ENCODE assay signal across 1 cellular context in genomic region chr3:4986611-4987373, GRCh38.
TF ChIP-seq lines count a peak whose summit lies in the region.

No MANE protein-coding gene starts in this region.

TF ChIP-seq in HepG2, 621 proteins besides CTCF, POLR2A, EP300 and RAD21 (continued from another document and continues in another):
- TF ChIP-seq MNT (IDR thresholded peaks at IDR 0.05): peak; percentile 83
- no peak for TF ChIP-seq PAF1 (CRISPR knock-in tag; IDR thresholded peaks at IDR 0.05)
- TF ChIP-seq EHMT2 (IDR thresholded peaks at IDR 0.05; ENCODE audit: borderline replicate concordance, low read depth, low read length): no peak
- peak; percentile 70; the same call in 1 of the 2 replicates for TF ChIP-seq KDM6A (CRISPR knock-in tag; IDR thresholded peaks at IDR 0.05; ENCODE audit: low read depth)
- TF ChIP-seq NR2C2 (CRISPR knock-in tag; IDR thresholded peaks at IDR 0.05; ENCODE audit: borderline replicate concordance): peak; percentile 76
- TF ChIP-seq BRF2 (CRISPR knock-in tag; IDR thresholded peaks at IDR 0.05): no peak
- TF ChIP-seq MATR3 (CRISPR knock-in tag; IDR thresholded peaks at IDR 0.05): no peak
- peak; percentile 98 for TF ChIP-seq BRD4 (CRISPR knock-in tag; IDR thresholded peaks at IDR 0.05)
- peak; percentile 99 for TF ChIP-seq POGK (CRISPR knock-in tag; conservative IDR thresholded peaks at IDR 0.05)
- TF ChIP-seq HDAC2 (CRISPR knock-in tag; IDR thresholded peaks at IDR 0.05): peak; percentile 98
- peak; percentile 94 for TF ChIP-seq NCOR1 (IDR thresholded peaks at IDR 0.05; ENCODE audit: borderline replicate concordance, low read length)
- peak; percentile 98 for TF ChIP-seq ZBTB38 (CRISPR knock-in tag; IDR thresholded peaks at IDR 0.05)
- peak; percentile 98 for TF ChIP-seq KDM4B (CRISPR knock-in tag; IDR thresholded peaks at IDR 0.05)
- TF ChIP-seq TFDP2 (CRISPR knock-in tag; IDR thresholded peaks at IDR 0.05): peak; percentile 84
- peak; percentile 99 for TF ChIP-seq IRF9 (CRISPR knock-in tag; IDR thresholded peaks at IDR 0.05; ENCODE audit: borderline replicate concordance)
- TF ChIP-seq SIX4 (CRISPR knock-in tag; IDR thresholded peaks at IDR 0.05): peak; percentile 100
- TF ChIP-seq BCL3 (CRISPR knock-in tag; IDR thresholded peaks at IDR 0.05): peak; percentile 99
- no peak for TF ChIP-seq HOXA9 (CRISPR knock-in tag; IDR thresholded peaks at IDR 0.05; ENCODE audit: borderline replicate concordance)
- no peak for TF ChIP-seq NR2F2 (IDR thresholded peaks at IDR 0.05; ENCODE audit: borderline replicate concordance, low read depth)
- TF ChIP-seq ZXDC (CRISPR knock-in tag; IDR thresholded peaks at IDR 0.05): peak; percentile 97
- peak; percentile 86 for TF ChIP-seq GMEB1 (CRISPR knock-in tag; IDR thresholded peaks at IDR 0.05; ENCODE audit: borderline replicate concordance)
- TF ChIP-seq ZNF713 (CRISPR knock-in tag; IDR thresholded peaks at IDR 0.05): peak; percentile 85; the same call in 1 of the 2 replicates
- TF ChIP-seq FOXO4 (CRISPR knock-in tag; conservative IDR thresholded peaks at IDR 0.05): no peak
- TF ChIP-seq KDM5B (CRISPR knock-in tag; IDR thresholded peaks at IDR 0.05; ENCODE audit: borderline replicate concordance): peak; percentile 98; the same call in 1 of the 2 replicates
- no peak for TF ChIP-seq RFX1 (IDR thresholded peaks at IDR 0.05)
- peak; percentile 90 for TF ChIP-seq TFDP1 (CRISPR knock-in tag; IDR thresholded peaks at IDR 0.05; ENCODE audit: borderline replicate concordance)
- TF ChIP-seq PRPF4 (IDR thresholded peaks at IDR 0.05; ENCODE audit: low read depth, low read length, poor library complexity, severe bottlenecking): no peak
- peak; percentile 97 for TF ChIP-seq TRAFD1 (CRISPR knock-in tag; IDR thresholded peaks at IDR 0.05; ENCODE audit: borderline replicate concordance)
- TF ChIP-seq PITX1 (CRISPR knock-in tag; IDR thresholded peaks at IDR 0.05): peak; percentile 98
- TF ChIP-seq KLF11 (CRISPR knock-in tag; IDR thresholded peaks at IDR 0.05): peak; percentile 93
- peak; percentile 97; the same call in 1 of the 2 replicates for TF ChIP-seq MEIS1 (CRISPR knock-in tag; IDR thresholded peaks at IDR 0.05; ENCODE audit: borderline replicate concordance)
- no peak for TF ChIP-seq KAT2B (IDR thresholded peaks at IDR 0.05; ENCODE audit: borderline replicate concordance, low read depth, low read length)
- peak; percentile 76 for TF ChIP-seq HNF4A (CRISPR knock-in tag; IDR thresholded peaks at IDR 0.05)
- TF ChIP-seq ERF (CRISPR knock-in tag; IDR thresholded peaks at IDR 0.05): peak; percentile 100
- TF ChIP-seq ZBTB49 (CRISPR knock-in tag; IDR thresholded peaks at IDR 0.05; ENCODE audit: borderline replicate concordance): 0 out of 2 replicates have a peak, but pooled peaks have one; percentile 53
- peak; percentile 97 for TF ChIP-seq ZNF567 (CRISPR knock-in tag; IDR thresholded peaks at IDR 0.05; ENCODE audit: borderline replicate concordance)
- no peak for TF ChIP-seq ZNF720 (CRISPR knock-in tag; IDR thresholded peaks at IDR 0.05)
- no peak for TF ChIP-seq POLR2AphosphoS2 (IDR thresholded peaks at IDR 0.05; ENCODE audit: low read depth, low read length)
